Comparison of ENCODE assay signal across 16 cellular contexts in genomic region chr1:167633258-167633944, GRCh38. TPM values are rescaled to one million over a fixed set of nuclear protein-coding genes. Genes with fewer than 3 reads are reported as not detected.
DNase-seq lines count a peak whose midpoint lies in the region; ATAC-seq and TF ChIP-seq lines count a peak whose summit lies in the region.
"Had no signal": no experiment of that assay in that cellular context is flagged by ENCODE, and none has a peak within 500 bp of the region (broad histone marks: within the 10 kb centered on the region; RNA-seq: fewer than 3 reads in every experiment).

No MANE protein-coding gene starts in this region.

- CTCF ChIA-PET in CD4-positive, alpha-beta T cell (lab: Charles Lee): interaction anchor here (1.4 to 4.5 kb wide), 4 partner anchors 9 to 82 kb away, joined by 3 to 14 read pairs (median 5); no protein-coding TSS in a partner anchor
- CTCF ChIA-PET in activated CD8-positive, alpha-beta T cell treated with anti-CD3 and anti-CD28 coated beads for 36 hours (lab: Charles Lee): interaction anchor here (1.4 to 5.0 kb wide), 6 partner anchors 7 to 82 kb away, joined by 3 to 35 read pairs (median 6); no protein-coding TSS in a partner anchor

- DNase-seq in CD4-positive, alpha-beta T cell: no peak
- DNase-seq in GM06990 (ENCODE audit: extremely low read depth, insufficient read length) (no peak), memory B cell (ENCODE audit: low spot score in 2 of 2) (no peak), foreskin melanocyte (no peak), NCI-H146 (lab: John Stamatoyannopoulos, UW) (no peak), HuH-7 (ENCODE audit: low spot score) (no peak), middle frontal gyrus (ENCODE audit: extremely low spot score, low spot score) (no peak)
- DNase-seq in activated CD8-positive, alpha-beta T cell treated with anti-CD3 and anti-CD28 coated beads for 36 hours: no peak
- DNase-seq: erythroblast, HCEC 1CT, left lung, nucleus accumbens, testis had no signal

- POLR2A ChIA-PET in CD4-positive, alpha-beta T cell (lab: Charles Lee): interaction anchor here (0.9 to 7.7 kb wide), 8 partner anchors 9 to 80 kb away, joined by 3 to 104 read pairs (median 8); partner anchors contain the start of gene CREG1
- POLR2A ChIA-PET in activated CD8-positive, alpha-beta T cell treated with anti-CD3 and anti-CD28 coated beads for 36 hours (lab: Charles Lee): interaction anchor here (0.6 to 8.8 kb wide), 5 partner anchors 11 to 177 kb away, joined by 3 to 40 read pairs (median 3); partner anchors contain the start of gene CREG1

- no peaks in the 10 kb centered on the region for H3K27me3 ChIP-seq in CD4-positive, alpha-beta T cell (ENCODE audit: control insufficient read depth, insufficient read depth, low read length)
- no peaks in the 10 kb centered on the region for H3K27me3 ChIP-seq in GM06990 (replicated peaks; ENCODE audit: control insufficient read depth, insufficient read depth, low read length)
- H3K27me3 ChIP-seq: left lung, testis had no signal

- no peaks in the 10 kb centered on the region for H3K27me3 Mint-ChIP-seq in CD4-positive, alpha-beta T cell
- no peaks in the 10 kb centered on the region for H3K27me3 Mint-ChIP-seq in activated CD8-positive, alpha-beta T cell treated with anti-CD3 and anti-CD28 coated beads for 36 hours
- no peaks in the 10 kb centered on the region for H3K27me3 Mint-ChIP-seq in memory B cell

- peak overlapping the region; percentile 95 for H3K4me3 ChIP-seq in GM06990 (replicated peaks; ENCODE audit: low read depth, low read length)
- H3K4me3 ChIP-seq: SK-N-MC, smooth muscle cell, testis had no signal

- peak overlapping the region; percentile 90 for H3K27ac ChIP-seq in CD4-positive, alpha-beta T cell (ENCODE audit: low read depth, low read length)
- H3K27ac ChIP-seq: SK-N-MC had no signal

- intact Hi-C loops in CD4-positive, alpha-beta T cell (cut with DNase I, micrococcal nuclease): loop anchor here (2.0 to 10.0 kb wide), 4 partner anchors 17 to 181 kb away; partner anchors contain the start of gene CREG1 (in 1 of the 2)
- intact Hi-C loops in activated CD8-positive, alpha-beta T cell treated with anti-CD3 and anti-CD28 coated beads for 36 hours (cut with micrococcal nuclease): loop anchor here (5.0 kb wide), 1 partner anchor 54 kb away; no protein-coding TSS in a partner anchor

- peaks cover 18% of the 10 kb centered on the region for H3K36me3 ChIP-seq in GM06990 (ENCODE audit: control insufficient read depth, insufficient read depth, low read length)
- H3K36me3 ChIP-seq: left lung had no signal

- no peaks in the 10 kb centered on the region for H3K9me3 ChIP-seq in CD4-positive, alpha-beta T cell (ENCODE audit: control insufficient read depth, low read length)
- H3K9me3 ChIP-seq: left lung, testis had no signal

- peaks cover 92% of the 10 kb centered on the region for H3K4me1 Mint-ChIP-seq in CD4-positive, alpha-beta T cell (ENCODE audit: low read depth)
- H3K4me1 Mint-ChIP-seq in activated CD8-positive, alpha-beta T cell treated with anti-CD3 and anti-CD28 coated beads for 36 hours (ENCODE audit: low read depth): peaks cover 77% of the 10 kb centered on the region
- H3K4me1 Mint-ChIP-seq in memory B cell: peaks cover 61% of the 10 kb centered on the region

- H3K36me3 Mint-ChIP-seq in CD4-positive, alpha-beta T cell (ENCODE audit: low read depth): peaks cover 64% of the 10 kb centered on the region
- H3K36me3 Mint-ChIP-seq in activated CD8-positive, alpha-beta T cell treated with anti-CD3 and anti-CD28 coated beads for 36 hours (ENCODE audit: low read depth): peaks cover 63% of the 10 kb centered on the region
- H3K36me3 Mint-ChIP-seq in memory B cell: peaks cover 27% of the 10 kb centered on the region

- H3K4me3 Mint-ChIP-seq in CD4-positive, alpha-beta T cell: peak overlapping the region; percentile 91
- H3K4me3 Mint-ChIP-seq in activated CD8-positive, alpha-beta T cell treated with anti-CD3 and anti-CD28 coated beads for 36 hours: peak overlapping the region; percentile 89
- H3K4me3 Mint-ChIP-seq in memory B cell: peak overlapping the region; percentile 93

- ATAC-seq in CD4-positive, alpha-beta T cell (ENCODE audit: poor library complexity): no peak
- ATAC-seq in activated CD8-positive, alpha-beta T cell treated with anti-CD3 and anti-CD28 coated beads for 36 hours: no peak
- no peak for ATAC-seq in memory B cell (ENCODE audit: low read depth)
- ATAC-seq: activated CD4-positive, CD25-positive, alpha-beta regulatory T cell treated with anti-CD3 and anti-CD28 coated beads, Interleukin-2, amount 50 U/mL, for 24 hours; left lung had no signal

- H3K9me3 Mint-ChIP-seq in CD4-positive, alpha-beta T cell: no peaks in the 10 kb centered on the region
- H3K9me3 Mint-ChIP-seq in activated CD8-positive, alpha-beta T cell treated with anti-CD3 and anti-CD28 coated beads for 36 hours: no peaks in the 10 kb centered on the region
- H3K9me3 Mint-ChIP-seq in memory B cell: no peaks in the 10 kb centered on the region

- peak overlapping the region; percentile 93 for H3K27ac Mint-ChIP-seq in CD4-positive, alpha-beta T cell
- peak overlapping the region; percentile 95 for H3K27ac Mint-ChIP-seq in activated CD8-positive, alpha-beta T cell treated with anti-CD3 and anti-CD28 coated beads for 36 hours
- H3K27ac Mint-ChIP-seq in memory B cell: peak overlapping the region; percentile 92

- TF ChIP-seq CTCF in CD4-positive, alpha-beta T cell (IDR thresholded peaks at IDR 0.05): no peak
- TF ChIP-seq CTCF in GM06990 (IDR thresholded peaks at IDR 0.05; ENCODE audit: insufficient read depth, low read length, poor library complexity, severe bottlenecking): no peak
- TF ChIP-seq CTCF in activated CD8-positive, alpha-beta T cell treated with anti-CD3 and anti-CD28 coated beads for 36 hours (IDR thresholded peaks at IDR 0.05): no peak

RNA-seq across cellular contexts. Expression of gene RCSD1, which starts 3.4 kb away (rescaled TPM):
- 10 to 100 TPM; 42.3 to 44.6 TPM for total RNA-seq in CD4-positive, alpha-beta T cell
- total RNA-seq in activated CD8-positive, alpha-beta T cell treated with anti-CD3 and anti-CD28 coated beads for 36 hours: 10 to 100 TPM; 66.4 to 67.9 TPM
- total RNA-seq: smooth muscle cell had no signal
